In genomic region chr20:63897978-63898561, GRCh38 we compare ENCODE assay signal across 1 cellular context.
A peak's percentile ranks its signal among the peaks of the same experiment; 100 is the strongest.
TF ChIP-seq lines count a peak whose summit lies in the region.

No MANE protein-coding gene starts in this region.

TF ChIP-seq in HepG2, 621 proteins besides CTCF, POLR2A, EP300 and RAD21:
- TF ChIP-seq ZNF3 (CRISPR knock-in tag; IDR thresholded peaks at IDR 0.05) (peak; percentile 51; the same call in 1 of the 2 replicates), MEIS1 (CRISPR knock-in tag; IDR thresholded peaks at IDR 0.05; ENCODE audit: borderline replicate concordance) (0 out of 2 replicates have a peak, but pooled peaks have one; percentile 8), NFIC (IDR thresholded peaks at IDR 0.05; ENCODE audit: low read length) (no peak), FOXO4 (CRISPR knock-in tag; conservative IDR thresholded peaks at IDR 0.05) (0 out of 2 replicates have a peak, but pooled peaks have one; percentile 93), CENPT (CRISPR knock-in tag; IDR thresholded peaks at IDR 0.05; ENCODE audit: low read depth) (no peak), TBX3 (IDR thresholded peaks at IDR 0.05; ENCODE audit: borderline replicate concordance) (no peak), ZNF768 (CRISPR knock-in tag; IDR thresholded peaks at IDR 0.05) (no peak), MXI1 (IDR thresholded peaks at IDR 0.05; ENCODE audit: borderline replicate concordance, low read depth, low read length) (no peak), MNT (IDR thresholded peaks at IDR 0.05) (no peak), BCL6 (CRISPR knock-in tag; IDR thresholded peaks at IDR 0.05) (no peak)
- TF ChIP-seq, protein P1, sequence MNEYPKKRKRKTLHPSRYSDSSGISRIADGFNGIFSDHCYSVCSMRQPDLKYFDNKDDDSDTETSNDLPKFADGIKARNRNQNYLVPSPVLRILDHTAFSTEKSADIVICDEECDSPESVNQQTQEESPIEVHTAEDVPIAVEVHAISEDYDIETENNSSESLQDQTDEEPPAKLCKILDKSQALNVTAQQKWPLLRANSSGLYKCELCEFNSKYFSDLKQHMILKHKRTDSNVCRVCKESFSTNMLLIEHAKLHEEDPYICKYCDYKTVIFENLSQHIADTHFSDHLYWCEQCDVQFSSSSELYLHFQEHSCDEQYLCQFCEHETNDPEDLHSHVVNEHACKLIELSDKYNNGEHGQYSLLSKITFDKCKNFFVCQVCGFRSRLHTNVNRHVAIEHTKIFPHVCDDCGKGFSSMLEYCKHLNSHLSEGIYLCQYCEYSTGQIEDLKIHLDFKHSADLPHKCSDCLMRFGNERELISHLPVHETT (CRISPR knock-in tag; conservative IDR thresholded peaks at IDR 0.05), result no peak
- TF ChIP-seq, protein P2, sequence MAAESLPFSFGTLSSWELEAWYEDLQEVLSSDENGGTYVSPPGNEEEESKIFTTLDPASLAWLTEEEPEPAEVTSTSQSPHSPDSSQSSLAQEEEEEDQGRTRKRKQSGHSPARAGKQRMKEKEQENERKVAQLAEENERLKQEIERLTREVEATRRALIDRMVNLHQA (CRISPR knock-in tag; IDR thresholded peaks at IDR 0.05), result no peak
TF ChIP-seq in HepG2: peak in this region for 3.
